ENCODE assay signal across 22 cellular contexts in genomic region chr22:35274154-35274871, GRCh38. TPM values are rescaled to one million over a fixed set of nuclear protein-coding genes. Genes with fewer than 3 reads are reported as not detected.
A peak's percentile ranks its signal among the peaks of the same experiment; 100 is the strongest.
DNase-seq lines count a peak whose midpoint lies in the region; ATAC-seq, FAIRE-seq and TF ChIP-seq lines count a peak whose summit lies in the region.
"Had no signal": no experiment of that assay in that cellular context is flagged by ENCODE, and none has a peak within 500 bp of the region (broad histone marks: within the 10 kb centered on the region; RNA-seq: fewer than 3 reads in every experiment).

No MANE protein-coding gene starts in this region.

- dilution Hi-C loops in keratinocyte (cut with MboI; ENCODE audit: extremely low pct_ligation_motif_present, low sequenced_read_pairs), result no loop called here

- H3K9me1 ChIP-seq in keratinocyte (ENCODE audit: control insufficient read depth, extremely low read depth, insufficient read depth, low read length), result no peaks in the 10 kb centered on the region

- intact Hi-C loops in CD4-positive, alpha-beta T cell (cut with DNase I, micrococcal nuclease), result no loop called here
- intact Hi-C loops in activated CD4-positive, alpha-beta memory T cell treated with anti-CD3 and anti-CD28 coated beads for 36 hours (cut with micrococcal nuclease), result no loop called here

- no peak overlapping the region for H3K9ac ChIP-seq in keratinocyte (ENCODE audit: control insufficient read depth, extremely low read depth, insufficient read depth, low read length)
- H3K9ac ChIP-seq: SK-N-SH had no signal

- H2AFZ ChIP-seq in keratinocyte (ENCODE audit: control insufficient read depth, low read length), result no peak overlapping the region

- H3K27me3 ChIP-seq in CD4-positive, alpha-beta T cell (ENCODE audit: control insufficient read depth, insufficient read depth, low read length), result no peaks in the 10 kb centered on the region
- H3K27me3 ChIP-seq in keratinocyte (ENCODE audit: control insufficient read depth, extremely low read depth, insufficient read depth, low read length) (no peaks in the 10 kb centered on the region), H7 (ENCODE audit: control insufficient read depth, insufficient read depth, low read length) (no peaks in the 10 kb centered on the region)
- H3K27me3 ChIP-seq: body of pancreas, right atrium auricular region had no signal

- H3K79me2 ChIP-seq in keratinocyte (ENCODE audit: control insufficient read depth, insufficient read depth, low read length), result peaks cover 34% of the 10 kb centered on the region

- no peak for DNase-seq in activated CD4-positive, CD25-positive, alpha-beta regulatory T cell treated with anti-CD3 and anti-CD28 coated beads, Interleukin-2, amount 50 U/mL, for 72 hours
- DNase-seq in CD4-positive, alpha-beta T cell, result no peak
- peak; percentile 12 for DNase-seq in activated CD4-positive, alpha-beta memory T cell treated with anti-CD3 and anti-CD28 coated beads for 36 hours
- DNase-seq in keratinocyte (ENCODE audit: low read depth, low spot score) (no peak), foreskin melanocyte (no peak), NCI-H2171 treated with DMSO at 0.1 percent for 48 hours (lab: John Stamatoyannopoulos, UW) (no peak), H7 (no peak)
- DNase-seq: 8988T; activated B cell treated with CpG ODN at 0.5 μM for 24 hours; body of pancreas; effector memory CD4-positive, alpha-beta T cell; glutamatergic neuron; KG1; left colon; mesendoderm; SK-N-SH; stimulated activated CD4-positive, alpha-beta T cell treated with anti-CD3 and anti-CD28 coated beads, Interleukin-4, amount 100 ng/mL, for 4 hours had no signal

- peak; percentile 43 to 54 for ATAC-seq in activated CD4-positive, CD25-positive, alpha-beta regulatory T cell treated with anti-CD3 and anti-CD28 coated beads, Interleukin-2, amount 50 U/mL, for 24 hours
- ATAC-seq in CD4-positive, alpha-beta T cell (ENCODE audit: poor library complexity), result peak; percentile 54
- ATAC-seq: body of pancreas, left colon had no signal

- no peak overlapping the region for H3K27ac ChIP-seq in CD4-positive, alpha-beta T cell (ENCODE audit: low read depth, low read length)
- no peak overlapping the region for H3K27ac ChIP-seq in keratinocyte (ENCODE audit: control insufficient read depth, insufficient read depth, low read length)
- H3K27ac ChIP-seq: body of pancreas, right atrium auricular region, RWPE1 had no signal

- FAIRE-seq in keratinocyte (lab: Jason Lieb, UNC), result peak; percentile 63
- FAIRE-seq: GM12891, HTR-8/SVneo had no signal

- POLR2A ChIA-PET in CD4-positive, alpha-beta T cell (lab: Charles Lee), result interaction anchor here (2.1 to 2.3 kb wide), 2 partner anchors 16 to 25 kb away, joined by 7 to 11 read pairs; partner anchors contain the start of gene TOM1
- POLR2A ChIA-PET in activated CD4-positive, alpha-beta memory T cell treated with anti-CD3 and anti-CD28 coated beads for 36 hours (lab: Charles Lee), result interaction anchor here (1.1 kb wide), 1 partner anchor 17 kb away, joined by 4 read pairs; no protein-coding TSS in a partner anchor

- H3K4me2 ChIP-seq in keratinocyte (ENCODE audit: control insufficient read depth, extremely low read depth, insufficient read depth, low read depth, low read length), result no peak overlapping the region

- H3K4me3 ChIP-seq in keratinocyte (ENCODE audit: control insufficient read depth in 2 of 3, extremely low read depth in 1 of 3, insufficient read depth in 2 of 3, low read depth in 1 of 3, low read length in 3 of 3), result no peak overlapping the region
- no peak overlapping the region for H3K4me3 ChIP-seq in H7 (ENCODE audit: insufficient read depth, low read depth, low read length)
- H3K4me3 ChIP-seq: body of pancreas, right atrium auricular region had no signal

- TF ChIP-seq CTCF in CD4-positive, alpha-beta T cell (IDR thresholded peaks at IDR 0.05), result no peak
- no peak for TF ChIP-seq CTCF in keratinocyte (optimal IDR thresholded peaks at IDR 0.05 in 1 of 3, IDR thresholded peaks at IDR 0.05 in 1 of 3, conservative IDR thresholded peaks at IDR 0.05 in 1 of 3; ENCODE audit: extremely low read depth in 1 of 3, insufficient read depth in 2 of 3, low read length in 3 of 3)

- H4K20me1 ChIP-seq in keratinocyte (ENCODE audit: control insufficient read depth, extremely low read depth, insufficient read depth, low read length), result no peaks in the 10 kb centered on the region

- H3K27me3 Mint-ChIP-seq in CD4-positive, alpha-beta T cell, result no peaks in the 10 kb centered on the region
- H3K27me3 Mint-ChIP-seq in activated CD4-positive, alpha-beta memory T cell treated with anti-CD3 and anti-CD28 coated beads for 36 hours, result no peaks in the 10 kb centered on the region
- H3K27me3 Mint-ChIP-seq: activated B cell treated with CpG ODN at 0.5 μM for 24 hours had no signal

- peak overlapping the region; percentile 1 for H3K27ac Mint-ChIP-seq in CD4-positive, alpha-beta T cell
- peak overlapping the region; percentile 66 for H3K27ac Mint-ChIP-seq in activated CD4-positive, alpha-beta memory T cell treated with anti-CD3 and anti-CD28 coated beads for 36 hours
- H3K27ac Mint-ChIP-seq: activated B cell treated with CpG ODN at 0.5 μM for 24 hours had no signal

- H3K4me1 ChIP-seq in keratinocyte (ENCODE audit: control insufficient read depth, extremely low read depth, insufficient read depth, low read length), result peaks cover 15% of the 10 kb centered on the region
- H3K4me1 ChIP-seq: body of pancreas, right atrium auricular region had no signal

- CTCF ChIA-PET in CD4-positive, alpha-beta T cell (lab: Charles Lee), result interaction anchor here (1.0 kb wide), 1 partner anchor 9 kb away, joined by 3 read pairs; no protein-coding TSS in a partner anchor
- CTCF ChIA-PET in activated CD4-positive, alpha-beta memory T cell treated with anti-CD3 and anti-CD28 coated beads for 36 hours (lab: Charles Lee), result interaction anchor here (1.0 to 1.1 kb wide), 2 partner anchors 16 to 56 kb away, joined by 3 to 4 read pairs; no protein-coding TSS in a partner anchor

- H3K36me3 ChIP-seq in keratinocyte (ENCODE audit: control insufficient read depth in 2 of 2, extremely low read depth in 1 of 2, insufficient read depth in 2 of 2, low read length in 2 of 2) (peaks cover 4% of the 10 kb centered on the region in 2 experiments), H7 (replicated peaks; ENCODE audit: control insufficient read depth, insufficient read depth, low read length) (peaks cover 12% of the 10 kb centered on the region)

- peaks cover 35% of the 10 kb centered on the region for H3K4me1 Mint-ChIP-seq in CD4-positive, alpha-beta T cell (ENCODE audit: low read depth)
- H3K4me1 Mint-ChIP-seq in activated CD4-positive, alpha-beta memory T cell treated with anti-CD3 and anti-CD28 coated beads for 36 hours (ENCODE audit: low read depth), result peaks cover 32% of the 10 kb centered on the region
- H3K4me1 Mint-ChIP-seq: activated B cell treated with CpG ODN at 0.5 μM for 24 hours had no signal

- H3K4me3 Mint-ChIP-seq in CD4-positive, alpha-beta T cell, result no peak overlapping the region
- no peak overlapping the region for H3K4me3 Mint-ChIP-seq in activated CD4-positive, alpha-beta memory T cell treated with anti-CD3 and anti-CD28 coated beads for 36 hours
- H3K4me3 Mint-ChIP-seq: activated B cell treated with CpG ODN at 0.5 μM for 24 hours had no signal

- H3K9me3 ChIP-seq in CD4-positive, alpha-beta T cell (ENCODE audit: control insufficient read depth, low read length), result no peaks in the 10 kb centered on the region
- no peaks in the 10 kb centered on the region for H3K9me3 ChIP-seq in keratinocyte (ENCODE audit: control insufficient read depth, low read depth, low read length)
- H3K9me3 ChIP-seq: body of pancreas, right atrium auricular region, SK-N-SH had no signal

- no peaks in the 10 kb centered on the region for H3K9me3 Mint-ChIP-seq in CD4-positive, alpha-beta T cell
- no peaks in the 10 kb centered on the region for H3K9me3 Mint-ChIP-seq in activated CD4-positive, alpha-beta memory T cell treated with anti-CD3 and anti-CD28 coated beads for 36 hours
- H3K9me3 Mint-ChIP-seq: activated B cell treated with CpG ODN at 0.5 μM for 24 hours had no signal

- peaks cover 58% of the 10 kb centered on the region for H3K36me3 Mint-ChIP-seq in CD4-positive, alpha-beta T cell (ENCODE audit: low read depth)
- H3K36me3 Mint-ChIP-seq in activated CD4-positive, alpha-beta memory T cell treated with anti-CD3 and anti-CD28 coated beads for 36 hours, result peaks cover 41% of the 10 kb centered on the region

RNA-seq across cellular contexts. Expression of gene HMGXB4, which starts 17.0 kb away (rescaled TPM):
- 10 to 100 TPM; 41.4 to 44.1 TPM for total RNA-seq in CD4-positive, alpha-beta T cell
- 10 to 100 TPM; 33.9 to 35.7 TPM for total RNA-seq in activated CD4-positive, alpha-beta memory T cell treated with anti-CD3 and anti-CD28 coated beads for 36 hours
- polyA plus RNA-seq in keratinocyte, result 15.4 to 22.6 TPM (median 22.4 TPM) in 3 replicates
- 9.6 TPM for polyA plus RNA-seq in keratinocyte (2011; ENCODE audit: low read depth)
- polyA plus RNA-seq in keratinocyte (2011; cell fraction: cytosol; rRNA removed), result 9.8 and 15.7 TPM in 2 replicates
- 25.5 and 31.0 TPM in 2 replicates for polyA plus RNA-seq in keratinocyte (2011; cell fraction: nucleus; rRNA removed)
- 11.4 and 16.2 TPM in 2 replicates for polyA plus RNA-seq in keratinocyte (2012; ENCODE audit: low replicate concordance)
- 10.3 to 26.2 TPM (median 17.6 TPM) in 3 replicates for polyA minus RNA-seq in keratinocyte
- polyA minus RNA-seq in keratinocyte (2011; cell fraction: cytosol; rRNA and poly(A)+ RNA removed), result 7.1 TPM
- 12.9 and 26.9 TPM in 2 replicates for polyA minus RNA-seq in keratinocyte (2011; cell fraction: nucleus; rRNA and poly(A)+ RNA removed)
- 17.1 and 22.1 TPM in 2 replicates for total RNA-seq in H7 (2014; rRNA removed; shearing (Covaris generic))

RNA-seq across cellular contexts. Expression of gene TOM1, which starts 25.4 kb away (rescaled TPM):
- total RNA-seq in CD4-positive, alpha-beta T cell, result 100 to 1,000 TPM; 211 to 219 TPM
- 10 to 100 TPM; 29.8 to 31.1 TPM for total RNA-seq in activated CD4-positive, alpha-beta memory T cell treated with anti-CD3 and anti-CD28 coated beads for 36 hours
- polyA plus RNA-seq in keratinocyte, result 17.4 to 32.5 TPM (median 18.3 TPM) in 3 replicates
- 38.2 TPM for polyA plus RNA-seq in keratinocyte (2011; ENCODE audit: low read depth)
- polyA plus RNA-seq in keratinocyte (2011; cell fraction: cytosol; rRNA removed), result 22.5 and 30.3 TPM in 2 replicates
- 32.1 and 38.9 TPM in 2 replicates for polyA plus RNA-seq in keratinocyte (2011; cell fraction: nucleus; rRNA removed)
- polyA plus RNA-seq in keratinocyte (2012; ENCODE audit: low replicate concordance), result 11.5 and 46.8 TPM in 2 replicates
- 33.9 to 70.0 TPM (median 46.7 TPM) in 3 replicates for polyA minus RNA-seq in keratinocyte
- 24.4 TPM for polyA minus RNA-seq in keratinocyte (2011; cell fraction: cytosol; rRNA and poly(A)+ RNA removed)
- polyA minus RNA-seq in keratinocyte (2011; cell fraction: nucleus; rRNA and poly(A)+ RNA removed), result 17.6 and 30.5 TPM in 2 replicates
- 27.1 and 28.1 TPM in 2 replicates for total RNA-seq in H7 (2014; rRNA removed; shearing (Covaris generic))
